ENCODE assay signal across 11 cellular contexts in genomic region chrX:137565318-137565904, GRCh38. TPM values are rescaled to one million over a fixed set of nuclear protein-coding genes. Genes with fewer than 3 reads are reported as not detected.
DNase-seq lines count a peak whose midpoint lies in the region; ATAC-seq and TF ChIP-seq lines count a peak whose summit lies in the region.
"Had no signal": no experiment of that assay in that cellular context is flagged by ENCODE, and none has a peak within 500 bp of the region (broad histone marks: within the 10 kb centered on the region; RNA-seq: fewer than 3 reads in every experiment).

No MANE protein-coding gene starts in this region.

- CTCF ChIA-PET in CD4-positive, alpha-beta T cell (lab: Charles Lee) = no interaction called here

- peaks cover 83% of the 10 kb centered on the region for H3K27me3 Mint-ChIP-seq in CD4-positive, alpha-beta T cell

- H3K27me3 ChIP-seq in CD4-positive, alpha-beta T cell (ENCODE audit: control insufficient read depth, insufficient read depth, low read length) = peaks cover 80% of the 10 kb centered on the region
- no peaks in the 10 kb centered on the region for H3K27me3 ChIP-seq in ovary

- peak overlapping the region; percentile 64 for H3K4me3 ChIP-seq in SK-N-MC
- H3K4me3 ChIP-seq in foreskin fibroblast (ENCODE audit: low read depth in 1 of 2, low read length in 2 of 2) = peak overlapping the region; percentile 22 to 28
- H3K4me3 ChIP-seq in ovary = peak overlapping the region; percentile 41

- no peak overlapping the region for H3K27ac ChIP-seq in CD4-positive, alpha-beta T cell (ENCODE audit: low read depth, low read length)
- H3K27ac ChIP-seq in SK-N-MC = no peak overlapping the region
- no peak overlapping the region for H3K27ac ChIP-seq in ovary

- peaks cover 16% of the 10 kb centered on the region for H3K4me1 Mint-ChIP-seq in CD4-positive, alpha-beta T cell (ENCODE audit: low read depth)

- no peaks in the 10 kb centered on the region for H3K4me1 ChIP-seq in ovary (ENCODE audit: insufficient read depth)

- no peak for TF ChIP-seq EP300 in ovary (IDR thresholded peaks at IDR 0.05)

- H3K36me3 Mint-ChIP-seq in CD4-positive, alpha-beta T cell (ENCODE audit: low read depth) = no peaks in the 10 kb centered on the region

- peak overlapping the region; percentile 30 for H3K4me3 Mint-ChIP-seq in CD4-positive, alpha-beta T cell

- WGBS in ovary, 3 donors = 30 to 39% (median 32%) methylated on average over 36 to 54 of the region's 54 CpGs

- in situ Hi-C loops in KBM-7 (cut with MboI; ENCODE audit: low pct_unique_long_range_greater_than_20kb, low sequenced_read_pairs) = no loop called here

- no peaks in the 10 kb centered on the region for H3K9me3 ChIP-seq in CD4-positive, alpha-beta T cell (ENCODE audit: control insufficient read depth, low read length)
- no peaks in the 10 kb centered on the region for H3K9me3 ChIP-seq in SK-N-MC (ENCODE audit: low read depth, low read length)
- no peaks in the 10 kb centered on the region for H3K9me3 ChIP-seq in ovary

- DNase-seq in CD4-positive, alpha-beta T cell = no peak
- DNase-seq in SK-N-MC (ENCODE audit: low read depth, low spot score) (no peak), foreskin fibroblast (no peak), ovary (no peak), kidney tubule cell (ENCODE audit: low spot score) (no peak), KBM-7 (no peak), MV-4-11 (lab: John Stamatoyannopoulos, UW) (no peak)
- DNase-seq: DND-41, NCI-H345 had no signal

- H3K9me3 Mint-ChIP-seq in CD4-positive, alpha-beta T cell = no peaks in the 10 kb centered on the region

- POLR2A ChIA-PET in CD4-positive, alpha-beta T cell (lab: Charles Lee) = no interaction called here

- intact Hi-C loops in CD4-positive, alpha-beta T cell (cut with DNase I, micrococcal nuclease) = no loop called here
- intact Hi-C loops in ovary (cut with DNase I) = no loop called here

- no peak overlapping the region for H3K27ac Mint-ChIP-seq in CD4-positive, alpha-beta T cell

- H3K9ac ChIP-seq in SK-N-MC (ENCODE audit: insufficient read length) = no peak overlapping the region

- TF ChIP-seq CTCF in CD4-positive, alpha-beta T cell (IDR thresholded peaks at IDR 0.05) = no peak
- no peak for TF ChIP-seq CTCF in foreskin fibroblast (IDR thresholded peaks at IDR 0.05; ENCODE audit: low read depth, low read length)
- TF ChIP-seq CTCF in ovary (IDR thresholded peaks at IDR 0.05) = no peak

- H3K36me3 ChIP-seq in SK-N-MC (ENCODE audit: insufficient read depth, low read length) (no peaks in the 10 kb centered on the region), ovary (no peaks in the 10 kb centered on the region)

- ATAC-seq in CD4-positive, alpha-beta T cell (ENCODE audit: poor library complexity) = no peak
- no peak for ATAC-seq in GM21447 (IDR thresholded peaks at IDR 0.05; ENCODE audit: unreplicated experiment)

- TF ChIP-seq POLR2A in ovary (IDR thresholded peaks at IDR 0.05) = no peak

RNA-seq across cellular contexts. Expression of gene ZIC3, which starts 0.5 kb away (rescaled TPM):
- total RNA-seq in CD4-positive, alpha-beta T cell = not detected
- not detected for total RNA-seq in ovary
- under 1 TPM in 1 of 2 donors, not detected in 1; 0.04 TPM for polyA plus RNA-seq in ovary
- total RNA-seq: fibroblast of lung had no signal
- polyA plus RNA-seq: fibroblast of lung had no signal
